31 cellular contexts compared by ENCODE assay signal in genomic region chr11:126776125-126776524, GRCh38.
"Had no signal": no experiment of that assay in that cellular context is flagged by ENCODE, and none has a peak within 500 bp of the region (broad histone marks: within the 10 kb centered on the region; RNA-seq: fewer than 3 reads in every experiment).

No MANE protein-coding gene starts in this region.

- H3K27ac Mint-ChIP-seq: activated CD4-positive, alpha-beta memory T cell treated with anti-CD3 and anti-CD28 coated beads, Interleukin-2, amount 10 ng/mL, durations not matched to agents 7 days and 5 days; activated CD8-positive, alpha-beta memory T cell treated with anti-CD3 and anti-CD28 coated beads, Interleukin-2, amount 10 ng/mL, durations not matched to agents 7 days and 5 days; activated naive CD4-positive, alpha-beta T cell treated with anti-CD3 and anti-CD28 coated beads, Interleukin-2, amount 10 ng/mL, durations not matched to agents 7 days and 5 days; activated naive CD8-positive, alpha-beta T cell; activated naive CD8-positive, alpha-beta T cell treated with anti-CD3 and anti-CD28 coated beads, Interleukin-2, amount 50 U/mL, for 24 hours had no signal

- H3K4me3 Mint-ChIP-seq: activated CD4-positive, alpha-beta memory T cell treated with anti-CD3 and anti-CD28 coated beads, Interleukin-2, amount 10 ng/mL, durations not matched to agents 7 days and 5 days; activated CD8-positive, alpha-beta memory T cell treated with anti-CD3 and anti-CD28 coated beads, Interleukin-2, amount 10 ng/mL, durations not matched to agents 7 days and 5 days; activated naive CD4-positive, alpha-beta T cell treated with anti-CD3 and anti-CD28 coated beads, Interleukin-2, amount 10 ng/mL, durations not matched to agents 7 days and 5 days; activated naive CD8-positive, alpha-beta T cell; activated naive CD8-positive, alpha-beta T cell treated with anti-CD3 and anti-CD28 coated beads, Interleukin-2, amount 50 U/mL, for 24 hours had no signal

- H3K36me3 Mint-ChIP-seq: activated CD8-positive, alpha-beta memory T cell treated with anti-CD3 and anti-CD28 coated beads, Interleukin-2, amount 10 ng/mL, durations not matched to agents 7 days and 5 days; activated naive CD4-positive, alpha-beta T cell treated with anti-CD3 and anti-CD28 coated beads, Interleukin-2, amount 10 ng/mL, durations not matched to agents 7 days and 5 days; activated naive CD8-positive, alpha-beta T cell had no signal

- H3K4me3 ChIP-seq: K562, SJCRH30, SK-N-MC had no signal

- DNase-seq: activated CD4-positive, alpha-beta memory T cell treated with anti-CD3 and anti-CD28 coated beads, Interleukin-2, amount 10 ng/mL, durations not matched to agents 7 days and 5 days; activated CD4-positive, alpha-beta T cell treated with anti-CD3 and anti-CD28 coated beads for 1 hour; activated CD4-positive, alpha-beta T cell treated with anti-CD3 and anti-CD28 coated beads for 48 hours; activated CD4-positive, CD25-positive, alpha-beta regulatory T cell; activated CD8-positive, alpha-beta memory T cell treated with anti-CD3 and anti-CD28 coated beads for 24 hours; activated CD8-positive, alpha-beta memory T cell treated with anti-CD3 and anti-CD28 coated beads, Interleukin-2, amount 10 ng/mL, durations not matched to agents 7 days and 5 days; activated CD8-positive, alpha-beta memory T cell treated with anti-CD3 and anti-CD28 coated beads, Interleukin-2, amount 50 U/mL, for 48 hours; activated effector memory CD4-positive, alpha-beta T cell treated with Interleukin-2 at 50 U/mL for 16 hours; activated naive CD4-positive, alpha-beta T cell treated with anti-CD3 and anti-CD28 coated beads, Interleukin-2, amount 10 ng/mL, durations not matched to agents 7 days and 5 days; activated naive CD8-positive, alpha-beta T cell treated with anti-CD3 and anti-CD28 coated beads, Interleukin-2, amount 50 U/mL, for 24 hours; activated T-cell treated with anti-CD3 and anti-CD28 coated beads, Interleukin-2, amount 50 U/mL, for 48 hours; anterior cingulate cortex; brain microvascular endothelial cell; central memory CD4-positive, alpha-beta T cell; NCI-H1092 treated with DMSO at 0.1 percent for 48 hours; NCI-H1417; NCI-H146; NCI-H187 treated with DMSO at 0.1 percent for 48 hours; NCI-H2081; NCI-H2171 treated with DMSO at 0.1 percent for 48 hours; NCI-H2227 treated with DMSO at 0.1 percent for 48 hours; NCI-H446 treated with DMSO at 0.1 percent for 48 hours; NCI-H748 treated with DMSO at 0.1 percent for 48 hours; OCI-M1; Right ventricle myocardium superior; SJCRH30; T1000; WERI-Rb-1 had no signal

- H3K9me3 Mint-ChIP-seq: activated CD4-positive, alpha-beta memory T cell treated with anti-CD3 and anti-CD28 coated beads, Interleukin-2, amount 10 ng/mL, durations not matched to agents 7 days and 5 days; activated naive CD4-positive, alpha-beta T cell treated with anti-CD3 and anti-CD28 coated beads, Interleukin-2, amount 10 ng/mL, durations not matched to agents 7 days and 5 days; activated naive CD8-positive, alpha-beta T cell treated with anti-CD3 and anti-CD28 coated beads, Interleukin-2, amount 50 U/mL, for 24 hours had no signal

- ATAC-seq: activated CD8-positive, alpha-beta memory T cell treated with anti-CD3 and anti-CD28 coated beads, Interleukin-2, amount 10 ng/mL, durations not matched to agents 7 days and 5 days; activated naive CD8-positive, alpha-beta T cell treated with anti-CD3 and anti-CD28 coated beads, Interleukin-2, amount 50 U/mL, for 24 hours; K562 had no signal

- H3K27ac ChIP-seq: brain microvascular endothelial cell, SJCRH30, SK-N-MC, WERI-Rb-1 had no signal

- H3K27me3 ChIP-seq: brain microvascular endothelial cell, SJCRH30 had no signal

- H3K36me3 ChIP-seq: brain microvascular endothelial cell, SJCRH30, WERI-Rb-1 had no signal

- H3K4me1 Mint-ChIP-seq: activated CD4-positive, alpha-beta memory T cell treated with anti-CD3 and anti-CD28 coated beads, Interleukin-2, amount 10 ng/mL, durations not matched to agents 7 days and 5 days; activated CD8-positive, alpha-beta memory T cell treated with anti-CD3 and anti-CD28 coated beads, Interleukin-2, amount 10 ng/mL, durations not matched to agents 7 days and 5 days; activated naive CD4-positive, alpha-beta T cell treated with anti-CD3 and anti-CD28 coated beads, Interleukin-2, amount 10 ng/mL, durations not matched to agents 7 days and 5 days; activated naive CD8-positive, alpha-beta T cell treated with anti-CD3 and anti-CD28 coated beads, Interleukin-2, amount 50 U/mL, for 24 hours had no signal

- H3K4me1 ChIP-seq: SJCRH30 had no signal

- H3K9me3 ChIP-seq: SJCRH30 had no signal
